Comparison of ENCODE assay signal across 1 cellular context in the genomic region with DNA sequence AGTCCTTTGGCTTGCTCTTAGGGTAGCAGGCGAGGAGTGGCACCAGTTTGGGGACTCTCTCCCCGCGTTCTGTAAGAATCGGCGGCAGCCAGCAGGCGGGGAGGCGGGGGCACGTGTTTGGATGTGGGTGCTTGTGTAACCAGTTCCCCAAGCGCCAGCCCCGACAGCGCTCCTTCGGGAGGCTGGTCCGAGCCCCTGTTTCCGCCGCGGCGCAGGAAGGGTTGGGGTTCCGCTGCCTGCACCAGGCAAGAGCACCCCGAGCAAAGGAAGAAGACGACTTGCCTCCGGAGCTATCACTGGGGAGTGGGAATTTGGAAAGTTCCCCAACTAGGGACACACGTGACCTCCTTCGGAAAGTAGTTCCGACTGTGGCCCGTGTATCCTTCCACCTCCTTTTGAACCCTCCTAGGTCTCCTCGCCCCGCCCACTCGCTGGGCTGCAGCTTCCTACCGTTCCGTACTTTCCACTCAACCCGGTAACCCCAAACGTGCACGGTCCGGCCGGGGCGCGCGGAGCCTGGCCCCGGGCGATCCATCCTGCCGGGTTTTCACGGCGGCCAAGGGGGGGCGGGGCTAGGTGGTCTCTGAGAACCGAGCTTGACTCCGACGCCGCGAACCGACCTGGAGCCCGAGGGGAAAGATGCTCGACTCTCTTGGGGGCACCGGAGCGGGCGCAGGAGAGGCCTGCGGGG.
TF ChIP-seq lines count a peak whose summit lies in the region.

No MANE protein-coding gene starts in this region.

TF ChIP-seq in HepG2, 621 proteins besides CTCF, POLR2A, EP300 and RAD21 (continued from another document and continues in another):
- TF ChIP-seq NR1H2 (CRISPR knock-in tag; IDR thresholded peaks at IDR 0.05; ENCODE audit: borderline replicate concordance, low read depth) (peak; percentile 26; the same call in 1 of the 2 replicates), MAZ (IDR thresholded peaks at IDR 0.05; ENCODE audit: borderline replicate concordance, low read depth, low read length) (peak; percentile 96), MAZ (CRISPR knock-in tag; IDR thresholded peaks at IDR 0.05; ENCODE audit: low read depth) (peak; percentile 94), CCAR2 (optimal IDR thresholded peaks at IDR 0.05; ENCODE audit: low read depth, low read length) (peak; percentile 89), MIXL1 (CRISPR knock-in tag; IDR thresholded peaks at IDR 0.05) (peak; percentile 93), HIVEP1 (CRISPR knock-in tag; IDR thresholded peaks at IDR 0.05) (peak; percentile 86), ZSCAN29 (CRISPR knock-in tag; conservative IDR thresholded peaks at IDR 0.05) (0 out of 2 replicates have a peak, but pooled peaks have one; percentile 44), ZNF564 (CRISPR knock-in tag; IDR thresholded peaks at IDR 0.05) (peak; percentile 51; the same call in 1 of the 2 replicates), ZNF879 (CRISPR knock-in tag; IDR thresholded peaks at IDR 0.05) (no peak), ZNF20 (CRISPR knock-in tag; IDR thresholded peaks at IDR 0.05) (peak; percentile 85; the same call in 1 of the 2 replicates), ZNF317 (CRISPR knock-in tag; IDR thresholded peaks at IDR 0.05) (peak; percentile 80), ATF7 (IDR thresholded peaks at IDR 0.05) (no peak), ATF7 (CRISPR knock-in tag; IDR thresholded peaks at IDR 0.05) (no peak), ZNF558 (CRISPR knock-in tag; IDR thresholded peaks at IDR 0.05; ENCODE audit: borderline replicate concordance) (no peak), HOXA5 (CRISPR knock-in tag; IDR thresholded peaks at IDR 0.05) (peak; percentile 98), ZNF121 (CRISPR knock-in tag; IDR thresholded peaks at IDR 0.05) (no peak), PCBP2 (optimal IDR thresholded peaks at IDR 0.05; ENCODE audit: low read depth, low read length, poor library complexity, severe bottlenecking) (no peak), POGZ (CRISPR knock-in tag; IDR thresholded peaks at IDR 0.05) (peak; percentile 100), ZNF510 (CRISPR knock-in tag; IDR thresholded peaks at IDR 0.05; ENCODE audit: low read depth) (0 out of 2 replicates have a peak, but pooled peaks have one; percentile 76), ZNF335 (CRISPR knock-in tag; IDR thresholded peaks at IDR 0.05) (no peak; the same call in 1 of the 2 replicates), ZFP62 (CRISPR knock-in tag; IDR thresholded peaks at IDR 0.05) (0 out of 2 replicates have a peak, but pooled peaks have one; percentile 58), ZNF275 (CRISPR knock-in tag; IDR thresholded peaks at IDR 0.05; ENCODE audit: borderline replicate concordance) (peak; percentile 96), ZNF761 (CRISPR knock-in tag; conservative IDR thresholded peaks at IDR 0.05) (no peak), NKX3-1 (CRISPR knock-in tag; IDR thresholded peaks at IDR 0.05) (peak; percentile 93), SETDB1 (CRISPR knock-in tag; IDR thresholded peaks at IDR 0.05; ENCODE audit: borderline replicate concordance) (no peak), ZNF468 (CRISPR knock-in tag; IDR thresholded peaks at IDR 0.05) (no peak), GZF1 (CRISPR knock-in tag; IDR thresholded peaks at IDR 0.05) (peak; percentile 66; the same call in 1 of the 2 replicates), ZNF550 (CRISPR knock-in tag; IDR thresholded peaks at IDR 0.05; ENCODE audit: borderline replicate concordance) (no peak), ZNF460 (CRISPR knock-in tag; IDR thresholded peaks at IDR 0.05; ENCODE audit: borderline replicate concordance) (no peak; the same call in 1 of the 2 replicates), SMC3 (IDR thresholded peaks at IDR 0.05; ENCODE audit: low read length) (no peak), MIER2 (CRISPR knock-in tag; IDR thresholded peaks at IDR 0.05) (peak; percentile 71), RCOR2 (CRISPR knock-in tag; IDR thresholded peaks at IDR 0.05) (no peak; the same call in 1 of the 2 replicates), ZNF296 (CRISPR knock-in tag; conservative IDR thresholded peaks at IDR 0.05) (no peak; the same call in 1 of the 2 replicates), MAFK (conservative IDR thresholded peaks at IDR 0.05 in 1 of 2, IDR thresholded peaks at IDR 0.05 in 1 of 2; ENCODE audit: low read length in 2 of 2) (no peak), RARG (CRISPR knock-in tag; IDR thresholded peaks at IDR 0.05; ENCODE audit: low read depth) (no peak), ARNT (IDR thresholded peaks at IDR 0.05) (no peak), TAF1 (CRISPR knock-in tag; IDR thresholded peaks at IDR 0.05) (peak; percentile 92), ZNF17 (CRISPR knock-in tag; IDR thresholded peaks at IDR 0.05) (no peak), ZNF788 (CRISPR knock-in tag; IDR thresholded peaks at IDR 0.05; ENCODE audit: borderline replicate concordance) (peak; percentile 82; the same call in 1 of the 2 replicates), HDAC2 (CRISPR knock-in tag; IDR thresholded peaks at IDR 0.05) (peak; percentile 93), JUN (CRISPR knock-in tag; IDR thresholded peaks at IDR 0.05) (peak; percentile 14; the same call in 1 of the 2 replicates), ZNF552 (CRISPR knock-in tag; IDR thresholded peaks at IDR 0.05; ENCODE audit: borderline replicate concordance) (no peak; the same call in 1 of the 2 replicates), ZNF274 (CRISPR knock-in tag; IDR thresholded peaks at IDR 0.05) (no peak; the same call in none of the 2 replicates), PAWR (CRISPR knock-in tag; IDR thresholded peaks at IDR 0.05; ENCODE audit: borderline replicate concordance) (0 out of 2 replicates have a peak, but pooled peaks have one; percentile 61), ZBTB21 (CRISPR knock-in tag; IDR thresholded peaks at IDR 0.05) (no peak; the same call in 1 of the 2 replicates), ZNF230 (CRISPR knock-in tag; IDR thresholded peaks at IDR 0.05) (peak; percentile 89; the same call in 1 of the 2 replicates), TCF12 (IDR thresholded peaks at IDR 0.05) (no peak), TCF12 (CRISPR knock-in tag; IDR thresholded peaks at IDR 0.05) (no peak), ZNF350 (CRISPR knock-in tag; IDR thresholded peaks at IDR 0.05; ENCODE audit: borderline replicate concordance, low read depth) (peak; percentile 87; the same call in 1 of the 2 replicates), PHB2 (IDR thresholded peaks at IDR 0.05; ENCODE audit: partially characterized antibody) (no peak), NR3C1 (CRISPR knock-in tag; IDR thresholded peaks at IDR 0.05) (no peak)
- TF ChIP-seq, protein P1, sequence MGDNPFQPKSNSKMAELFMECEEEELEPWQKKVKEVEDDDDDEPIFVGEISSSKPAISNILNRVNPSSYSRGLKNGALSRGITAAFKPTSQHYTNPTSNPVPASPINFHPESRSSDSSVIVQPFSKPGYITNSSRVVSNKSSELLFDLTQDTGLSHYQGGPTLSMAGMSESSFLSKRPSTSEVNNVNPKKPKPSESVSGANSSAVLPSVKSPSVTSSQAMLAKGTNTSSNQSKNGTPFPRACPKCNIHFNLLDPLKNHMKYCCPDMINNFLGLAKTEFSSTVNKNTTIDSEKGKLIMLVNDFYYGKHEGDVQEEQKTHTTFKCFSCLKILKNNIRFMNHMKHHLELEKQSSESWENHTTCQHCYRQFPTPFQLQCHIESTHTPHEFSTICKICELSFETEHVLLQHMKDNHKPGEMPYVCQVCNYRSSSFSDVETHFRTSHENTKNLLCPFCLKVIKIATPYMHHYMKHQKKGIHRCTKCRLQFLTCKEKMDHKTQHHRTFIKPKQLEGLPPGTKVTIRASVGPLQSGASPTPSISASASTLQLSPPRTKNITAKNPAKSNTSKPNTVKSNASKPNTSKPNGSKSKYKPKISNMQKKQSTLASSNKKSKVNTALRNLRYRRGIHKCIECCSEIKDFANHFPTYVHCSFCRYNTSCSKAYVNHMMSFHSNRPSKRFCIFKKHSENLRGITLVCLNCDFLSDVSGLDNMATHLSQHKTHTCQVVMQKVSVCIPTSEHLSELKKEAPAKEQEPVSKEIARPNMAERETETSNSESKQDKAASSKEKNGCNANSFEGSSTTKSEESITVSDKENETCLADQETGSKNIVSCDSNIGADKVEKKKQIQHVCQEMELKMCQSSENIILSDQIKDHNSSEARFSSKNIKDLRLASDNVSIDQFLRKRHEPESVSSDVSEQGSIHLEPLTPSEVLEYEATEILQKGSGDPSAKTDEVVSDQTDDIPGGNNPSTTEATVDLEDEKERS (CRISPR knock-in tag; IDR thresholded peaks at IDR 0.05): peak; percentile 86; the same call in 1 of the 2 replicates
- TF ChIP-seq, protein P2, sequence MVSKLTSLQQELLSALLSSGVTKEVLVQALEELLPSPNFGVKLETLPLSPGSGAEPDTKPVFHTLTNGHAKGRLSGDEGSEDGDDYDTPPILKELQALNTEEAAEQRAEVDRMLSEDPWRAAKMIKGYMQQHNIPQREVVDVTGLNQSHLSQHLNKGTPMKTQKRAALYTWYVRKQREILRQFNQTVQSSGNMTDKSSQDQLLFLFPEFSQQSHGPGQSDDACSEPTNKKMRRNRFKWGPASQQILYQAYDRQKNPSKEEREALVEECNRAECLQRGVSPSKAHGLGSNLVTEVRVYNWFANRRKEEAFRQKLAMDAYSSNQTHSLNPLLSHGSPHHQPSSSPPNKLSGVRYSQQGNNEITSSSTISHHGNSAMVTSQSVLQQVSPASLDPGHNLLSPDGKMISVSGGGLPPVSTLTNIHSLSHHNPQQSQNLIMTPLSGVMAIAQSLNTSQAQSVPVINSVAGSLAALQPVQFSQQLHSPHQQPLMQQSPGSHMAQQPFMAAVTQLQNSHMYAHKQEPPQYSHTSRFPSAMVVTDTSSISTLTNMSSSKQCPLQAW (CRISPR knock-in tag; IDR thresholded peaks at IDR 0.05): peak; percentile 71
- TF ChIP-seq, protein P3, sequence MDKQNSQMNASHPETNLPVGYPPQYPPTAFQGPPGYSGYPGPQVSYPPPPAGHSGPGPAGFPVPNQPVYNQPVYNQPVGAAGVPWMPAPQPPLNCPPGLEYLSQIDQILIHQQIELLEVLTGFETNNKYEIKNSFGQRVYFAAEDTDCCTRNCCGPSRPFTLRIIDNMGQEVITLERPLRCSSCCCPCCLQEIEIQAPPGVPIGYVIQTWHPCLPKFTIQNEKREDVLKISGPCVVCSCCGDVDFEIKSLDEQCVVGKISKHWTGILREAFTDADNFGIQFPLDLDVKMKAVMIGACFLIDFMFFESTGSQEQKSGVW (CRISPR knock-in tag; IDR thresholded peaks at IDR 0.05; ENCODE audit: borderline replicate concordance): no peak
- TF ChIP-seq, protein P4, sequence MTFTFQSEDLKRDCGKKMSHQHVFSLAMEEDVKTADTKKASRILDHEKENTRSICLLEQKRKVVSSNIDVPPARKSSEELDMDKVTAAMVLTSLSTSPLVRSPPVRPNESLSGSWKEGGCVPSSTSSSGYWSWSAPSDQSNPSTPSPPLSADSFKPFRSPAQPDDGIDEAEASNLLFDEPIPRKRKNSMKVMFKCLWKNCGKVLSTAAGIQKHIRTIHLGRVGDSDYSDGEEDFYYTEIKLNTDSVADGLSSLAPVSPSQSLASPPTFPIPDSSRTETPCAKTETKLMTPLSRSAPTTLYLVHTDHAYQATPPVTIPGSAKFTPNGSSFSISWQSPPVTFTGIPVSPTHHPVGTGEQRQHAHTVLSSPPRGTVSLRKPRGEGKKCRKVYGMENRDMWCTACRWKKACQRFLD (CRISPR knock-in tag; IDR thresholded peaks at IDR 0.05; ENCODE audit: borderline replicate concordance): 0 out of 2 replicates have a peak, but pooled peaks have one; percentile 63
- TF ChIP-seq, protein P5, sequence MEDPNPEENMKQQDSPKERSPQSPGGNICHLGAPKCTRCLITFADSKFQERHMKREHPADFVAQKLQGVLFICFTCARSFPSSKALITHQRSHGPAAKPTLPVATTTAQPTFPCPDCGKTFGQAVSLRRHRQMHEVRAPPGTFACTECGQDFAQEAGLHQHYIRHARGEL (CRISPR knock-in tag; IDR thresholded peaks at IDR 0.05): no peak
- TF ChIP-seq, protein P6, sequence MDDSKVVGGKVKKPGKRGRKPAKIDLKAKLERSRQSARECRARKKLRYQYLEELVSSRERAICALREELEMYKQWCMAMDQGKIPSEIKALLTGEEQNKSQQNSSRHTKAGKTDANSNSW (CRISPR knock-in tag; IDR thresholded peaks at IDR 0.05; ENCODE audit: borderline replicate concordance): no peak
- TF ChIP-seq, protein P7, sequence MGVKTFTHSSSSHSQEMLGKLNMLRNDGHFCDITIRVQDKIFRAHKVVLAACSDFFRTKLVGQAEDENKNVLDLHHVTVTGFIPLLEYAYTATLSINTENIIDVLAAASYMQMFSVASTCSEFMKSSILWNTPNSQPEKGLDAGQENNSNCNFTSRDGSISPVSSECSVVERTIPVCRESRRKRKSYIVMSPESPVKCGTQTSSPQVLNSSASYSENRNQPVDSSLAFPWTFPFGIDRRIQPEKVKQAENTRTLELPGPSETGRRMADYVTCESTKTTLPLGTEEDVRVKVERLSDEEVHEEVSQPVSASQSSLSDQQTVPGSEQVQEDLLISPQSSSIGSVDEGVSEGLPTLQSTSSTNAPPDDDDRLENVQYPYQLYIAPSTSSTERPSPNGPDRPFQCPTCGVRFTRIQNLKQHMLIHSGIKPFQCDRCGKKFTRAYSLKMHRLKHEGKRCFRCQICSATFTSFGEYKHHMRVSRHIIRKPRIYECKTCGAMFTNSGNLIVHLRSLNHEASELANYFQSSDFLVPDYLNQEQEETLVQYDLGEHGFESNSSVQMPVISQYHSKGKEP (CRISPR knock-in tag; IDR thresholded peaks at IDR 0.05): peak; percentile 71; the same call in 1 of the 2 replicates
- TF ChIP-seq, protein P8, sequence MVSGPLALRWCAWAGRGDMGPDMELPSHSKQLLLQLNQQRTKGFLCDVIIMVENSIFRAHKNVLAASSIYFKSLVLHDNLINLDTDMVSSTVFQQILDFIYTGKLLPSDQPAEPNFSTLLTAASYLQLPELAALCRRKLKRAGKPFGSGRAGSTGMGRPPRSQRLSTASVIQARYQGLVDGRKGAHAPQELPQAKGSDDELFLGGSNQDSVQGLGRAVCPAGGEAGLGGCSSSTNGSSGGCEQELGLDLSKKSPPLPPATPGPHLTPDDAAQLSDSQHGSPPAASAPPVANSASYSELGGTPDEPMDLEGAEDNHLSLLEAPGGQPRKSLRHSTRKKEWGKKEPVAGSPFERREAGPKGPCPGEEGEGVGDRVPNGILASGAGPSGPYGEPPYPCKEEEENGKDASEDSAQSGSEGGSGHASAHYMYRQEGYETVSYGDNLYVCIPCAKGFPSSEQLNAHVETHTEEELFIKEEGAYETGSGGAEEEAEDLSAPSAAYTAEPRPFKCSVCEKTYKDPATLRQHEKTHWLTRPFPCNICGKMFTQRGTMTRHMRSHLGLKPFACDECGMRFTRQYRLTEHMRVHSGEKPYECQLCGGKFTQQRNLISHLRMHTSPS (CRISPR knock-in tag; IDR thresholded peaks at IDR 0.05; ENCODE audit: low read depth): no peak
